1 cellular context compared by ENCODE assay signal in the genomic region with DNA sequence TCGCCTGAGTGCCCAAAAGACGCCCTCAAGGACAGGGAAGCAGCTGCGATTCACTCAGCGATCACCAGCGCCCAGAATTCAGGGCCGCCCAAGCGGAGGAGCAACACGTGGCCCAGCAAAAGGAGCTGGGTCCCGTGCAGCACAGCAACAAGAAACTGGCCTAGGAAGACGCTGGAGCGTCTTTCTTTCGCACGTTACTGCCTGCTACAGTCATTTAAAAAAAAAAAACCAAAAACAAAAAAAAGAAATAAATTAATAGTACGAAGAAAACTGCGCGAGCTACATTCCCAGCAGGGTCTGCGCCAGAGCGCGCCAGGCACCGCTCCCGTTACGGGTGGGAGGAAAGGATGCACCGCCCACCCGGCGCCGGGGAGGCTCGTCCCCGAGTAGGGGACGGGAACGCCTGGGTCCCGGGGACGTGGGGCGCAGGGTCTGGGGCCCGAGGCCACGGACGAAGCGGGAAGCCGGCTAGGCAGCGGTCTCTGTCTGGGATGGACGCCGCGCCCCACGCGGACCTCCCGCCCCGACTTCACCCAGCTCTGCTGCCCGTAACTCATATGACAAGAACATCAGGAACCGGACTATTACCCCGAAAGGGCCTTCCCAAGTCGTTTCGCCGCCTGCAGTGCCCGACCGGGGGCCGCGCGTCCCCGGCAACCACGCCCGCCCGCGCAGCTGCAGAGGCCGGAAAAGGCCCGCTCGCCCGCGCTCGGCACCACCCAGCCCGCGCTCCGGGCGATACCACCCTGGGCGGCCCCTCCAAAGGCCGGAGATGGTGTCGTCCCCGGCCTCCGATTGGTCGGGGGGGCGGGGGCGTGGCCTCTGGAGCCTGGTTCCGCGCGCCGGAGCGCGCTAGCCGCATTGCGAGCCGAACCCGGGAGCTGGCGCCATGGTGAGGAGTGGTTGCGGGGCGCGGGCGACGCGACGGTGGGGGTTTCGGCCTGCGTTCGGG.
TF ChIP-seq lines count a peak whose summit lies in the region.

A gene with protein sequence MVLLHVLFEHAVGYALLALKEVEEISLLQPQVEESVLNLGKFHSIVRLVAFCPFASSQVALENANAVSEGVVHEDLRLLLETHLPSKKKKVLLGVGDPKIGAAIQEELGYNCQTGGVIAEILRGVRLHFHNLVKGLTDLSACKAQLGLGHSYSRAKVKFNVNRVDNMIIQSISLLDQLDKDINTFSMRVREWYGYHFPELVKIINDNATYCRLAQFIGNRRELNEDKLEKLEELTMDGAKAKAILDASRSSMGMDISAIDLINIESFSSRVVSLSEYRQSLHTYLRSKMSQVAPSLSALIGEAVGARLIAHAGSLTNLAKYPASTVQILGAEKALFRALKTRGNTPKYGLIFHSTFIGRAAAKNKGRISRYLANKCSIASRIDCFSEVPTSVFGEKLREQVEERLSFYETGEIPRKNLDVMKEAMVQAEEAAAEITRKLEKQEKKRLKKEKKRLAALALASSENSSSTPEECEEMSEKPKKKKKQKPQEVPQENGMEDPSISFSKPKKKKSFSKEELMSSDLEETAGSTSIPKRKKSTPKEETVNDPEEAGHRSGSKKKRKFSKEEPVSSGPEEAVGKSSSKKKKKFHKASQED (plus strand): TSS at position 861 of the 952 bp plus-strand sequence. CDS start 29 bp downstream, at position 890.

TF ChIP-seq in GM12878, 131 proteins besides CTCF, POLR2A, EP300 and RAD21 (continued from another document):
- TF ChIP-seq, protein P1, sequence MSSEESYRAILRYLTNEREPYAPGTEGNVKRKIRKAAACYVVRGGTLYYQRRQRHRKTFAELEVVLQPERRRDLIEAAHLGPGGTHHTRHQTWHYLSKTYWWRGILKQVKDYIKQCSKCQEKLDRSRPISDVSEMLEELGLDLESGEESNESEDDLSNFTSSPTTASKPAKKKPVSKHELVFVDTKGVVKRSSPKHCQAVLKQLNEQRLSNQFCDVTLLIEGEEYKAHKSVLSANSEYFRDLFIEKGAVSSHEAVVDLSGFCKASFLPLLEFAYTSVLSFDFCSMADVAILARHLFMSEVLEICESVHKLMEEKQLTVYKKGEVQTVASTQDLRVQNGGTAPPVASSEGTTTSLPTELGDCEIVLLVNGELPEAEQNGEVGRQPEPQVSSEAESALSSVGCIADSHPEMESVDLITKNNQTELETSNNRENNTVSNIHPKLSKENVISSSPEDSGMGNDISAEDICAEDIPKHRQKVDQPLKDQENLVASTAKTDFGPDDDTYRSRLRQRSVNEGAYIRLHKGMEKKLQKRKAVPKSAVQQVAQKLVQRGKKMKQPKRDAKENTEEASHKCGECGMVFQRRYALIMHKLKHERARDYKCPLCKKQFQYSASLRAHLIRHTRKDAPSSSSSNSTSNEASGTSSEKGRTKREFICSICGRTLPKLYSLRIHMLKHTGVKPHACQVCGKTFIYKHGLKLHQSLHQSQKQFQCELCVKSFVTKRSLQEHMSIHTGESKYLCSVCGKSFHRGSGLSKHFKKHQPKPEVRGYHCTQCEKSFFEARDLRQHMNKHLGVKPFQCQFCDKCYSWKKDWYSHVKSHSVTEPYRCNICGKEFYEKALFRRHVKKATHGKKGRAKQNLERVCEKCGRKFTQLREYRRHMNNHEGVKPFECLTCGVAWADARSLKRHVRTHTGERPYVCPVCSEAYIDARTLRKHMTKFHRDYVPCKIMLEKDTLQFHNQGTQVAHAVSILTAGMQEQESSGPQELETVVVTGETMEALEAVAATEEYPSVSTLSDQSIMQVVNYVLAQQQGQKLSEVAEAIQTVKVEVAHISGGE (CRISPR knock-in tag; IDR thresholded peaks at IDR 0.05): no peak
- TF ChIP-seq IRF4 (IDR thresholded peaks at IDR 0.05; ENCODE audit: low read depth, low read length) (no peak), GATAD2B (conservative IDR thresholded peaks at IDR 0.05; ENCODE audit: low read depth) (peak; percentile 63; the same call in 1 of the 2 replicates), TCF7 (IDR thresholded peaks at IDR 0.05; ENCODE audit: borderline replicate concordance) (no peak), RELA (IDR thresholded peaks at IDR 0.05; ENCODE audit: borderline replicate concordance, partially characterized antibody) (peak; percentile 46), MEF2A (IDR thresholded peaks at IDR 0.05; ENCODE audit: insufficient read depth, low read depth, low read length) (no peak), NFYA (IDR thresholded peaks at IDR 0.05; ENCODE audit: borderline replicate concordance, low read depth, low read length) (no peak), NFIC (IDR thresholded peaks at IDR 0.05; ENCODE audit: low read depth, low read length) (no peak; the same call in 1 of the 2 replicates), PML (IDR thresholded peaks at IDR 0.05; ENCODE audit: low read length) (peak; percentile 99), CHD4 (IDR thresholded peaks at IDR 0.05) (no peak), ASH2L (IDR thresholded peaks at IDR 0.05; ENCODE audit: borderline replicate concordance, low read depth) (peak; percentile 70; the same call in 1 of the 2 replicates), CHD1 (IDR thresholded peaks at IDR 0.05; ENCODE audit: low read depth, low read length) (peak; percentile 98)
- TF ChIP-seq, protein P2, sequence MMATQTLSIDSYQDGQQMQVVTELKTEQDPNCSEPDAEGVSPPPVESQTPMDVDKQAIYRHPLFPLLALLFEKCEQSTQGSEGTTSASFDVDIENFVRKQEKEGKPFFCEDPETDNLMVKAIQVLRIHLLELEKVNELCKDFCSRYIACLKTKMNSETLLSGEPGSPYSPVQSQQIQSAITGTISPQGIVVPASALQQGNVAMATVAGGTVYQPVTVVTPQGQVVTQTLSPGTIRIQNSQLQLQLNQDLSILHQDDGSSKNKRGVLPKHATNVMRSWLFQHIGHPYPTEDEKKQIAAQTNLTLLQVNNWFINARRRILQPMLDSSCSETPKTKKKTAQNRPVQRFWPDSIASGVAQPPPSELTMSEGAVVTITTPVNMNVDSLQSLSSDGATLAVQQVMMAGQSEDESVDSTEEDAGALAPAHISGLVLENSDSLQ (IDR thresholded peaks at IDR 0.05): no peak
- TF ChIP-seq, protein P3, sequence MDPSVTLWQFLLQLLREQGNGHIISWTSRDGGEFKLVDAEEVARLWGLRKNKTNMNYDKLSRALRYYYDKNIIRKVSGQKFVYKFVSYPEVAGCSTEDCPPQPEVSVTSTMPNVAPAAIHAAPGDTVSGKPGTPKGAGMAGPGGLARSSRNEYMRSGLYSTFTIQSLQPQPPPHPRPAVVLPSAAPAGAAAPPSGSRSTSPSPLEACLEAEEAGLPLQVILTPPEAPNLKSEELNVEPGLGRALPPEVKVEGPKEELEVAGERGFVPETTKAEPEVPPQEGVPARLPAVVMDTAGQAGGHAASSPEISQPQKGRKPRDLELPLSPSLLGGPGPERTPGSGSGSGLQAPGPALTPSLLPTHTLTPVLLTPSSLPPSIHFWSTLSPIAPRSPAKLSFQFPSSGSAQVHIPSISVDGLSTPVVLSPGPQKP (IDR thresholded peaks at IDR 0.05; ENCODE audit: low read depth, low read length): peak; percentile 50; the same call in 1 of the 2 replicates
- TF ChIP-seq, protein P4, sequence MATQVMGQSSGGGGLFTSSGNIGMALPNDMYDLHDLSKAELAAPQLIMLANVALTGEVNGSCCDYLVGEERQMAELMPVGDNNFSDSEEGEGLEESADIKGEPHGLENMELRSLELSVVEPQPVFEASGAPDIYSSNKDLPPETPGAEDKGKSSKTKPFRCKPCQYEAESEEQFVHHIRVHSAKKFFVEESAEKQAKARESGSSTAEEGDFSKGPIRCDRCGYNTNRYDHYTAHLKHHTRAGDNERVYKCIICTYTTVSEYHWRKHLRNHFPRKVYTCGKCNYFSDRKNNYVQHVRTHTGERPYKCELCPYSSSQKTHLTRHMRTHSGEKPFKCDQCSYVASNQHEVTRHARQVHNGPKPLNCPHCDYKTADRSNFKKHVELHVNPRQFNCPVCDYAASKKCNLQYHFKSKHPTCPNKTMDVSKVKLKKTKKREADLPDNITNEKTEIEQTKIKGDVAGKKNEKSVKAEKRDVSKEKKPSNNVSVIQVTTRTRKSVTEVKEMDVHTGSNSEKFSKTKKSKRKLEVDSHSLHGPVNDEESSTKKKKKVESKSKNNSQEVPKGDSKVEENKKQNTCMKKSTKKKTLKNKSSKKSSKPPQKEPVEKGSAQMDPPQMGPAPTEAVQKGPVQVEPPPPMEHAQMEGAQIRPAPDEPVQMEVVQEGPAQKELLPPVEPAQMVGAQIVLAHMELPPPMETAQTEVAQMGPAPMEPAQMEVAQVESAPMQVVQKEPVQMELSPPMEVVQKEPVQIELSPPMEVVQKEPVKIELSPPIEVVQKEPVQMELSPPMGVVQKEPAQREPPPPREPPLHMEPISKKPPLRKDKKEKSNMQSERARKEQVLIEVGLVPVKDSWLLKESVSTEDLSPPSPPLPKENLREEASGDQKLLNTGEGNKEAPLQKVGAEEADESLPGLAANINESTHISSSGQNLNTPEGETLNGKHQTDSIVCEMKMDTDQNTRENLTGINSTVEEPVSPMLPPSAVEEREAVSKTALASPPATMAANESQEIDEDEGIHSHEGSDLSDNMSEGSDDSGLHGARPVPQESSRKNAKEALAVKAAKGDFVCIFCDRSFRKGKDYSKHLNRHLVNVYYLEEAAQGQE (IDR thresholded peaks at IDR 0.05; ENCODE audit: low read depth, low read length): no peak
- TF ChIP-seq, protein P5, sequence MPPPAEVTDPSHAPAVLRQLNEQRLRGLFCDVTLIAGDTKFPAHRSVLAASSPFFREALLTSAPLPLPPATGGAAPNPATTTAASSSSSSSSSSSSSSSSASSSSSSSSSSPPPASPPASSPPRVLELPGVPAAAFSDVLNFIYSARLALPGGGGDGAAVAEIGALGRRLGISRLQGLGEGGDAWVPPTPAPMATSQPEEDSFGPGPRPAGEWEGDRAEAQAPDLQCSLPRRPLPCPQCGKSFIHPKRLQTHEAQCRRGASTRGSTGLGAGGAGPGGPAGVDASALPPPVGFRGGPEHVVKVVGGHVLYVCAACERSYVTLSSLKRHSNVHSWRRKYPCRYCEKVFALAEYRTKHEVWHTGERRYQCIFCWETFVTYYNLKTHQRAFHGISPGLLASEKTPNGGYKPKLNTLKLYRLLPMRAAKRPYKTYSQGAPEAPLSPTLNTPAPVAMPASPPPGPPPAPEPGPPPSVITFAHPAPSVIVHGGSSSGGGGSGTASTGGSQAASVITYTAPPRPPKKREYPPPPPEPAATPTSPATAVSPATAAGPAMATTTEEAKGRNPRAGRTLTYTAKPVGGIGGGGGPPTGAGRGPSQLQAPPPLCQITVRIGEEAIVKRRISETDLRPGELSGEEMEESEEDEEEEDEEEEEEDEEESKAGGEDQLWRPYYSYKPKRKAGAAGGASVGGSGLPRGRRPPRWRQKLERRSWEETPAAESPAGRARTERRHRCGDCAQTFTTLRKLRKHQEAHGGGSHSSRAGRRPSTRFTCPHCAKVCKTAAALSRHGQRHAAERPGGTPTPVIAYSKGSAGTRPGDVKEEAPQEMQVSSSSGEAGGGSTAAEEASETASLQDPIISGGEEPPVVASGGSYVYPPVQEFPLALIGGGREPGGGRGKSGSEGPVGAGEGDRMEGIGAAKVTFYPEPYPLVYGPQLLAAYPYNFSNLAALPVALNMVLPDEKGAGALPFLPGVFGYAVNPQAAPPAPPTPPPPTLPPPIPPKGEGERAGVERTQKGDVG (CRISPR knock-in tag; IDR thresholded peaks at IDR 0.05): no peak
